In the genomic region with DNA sequence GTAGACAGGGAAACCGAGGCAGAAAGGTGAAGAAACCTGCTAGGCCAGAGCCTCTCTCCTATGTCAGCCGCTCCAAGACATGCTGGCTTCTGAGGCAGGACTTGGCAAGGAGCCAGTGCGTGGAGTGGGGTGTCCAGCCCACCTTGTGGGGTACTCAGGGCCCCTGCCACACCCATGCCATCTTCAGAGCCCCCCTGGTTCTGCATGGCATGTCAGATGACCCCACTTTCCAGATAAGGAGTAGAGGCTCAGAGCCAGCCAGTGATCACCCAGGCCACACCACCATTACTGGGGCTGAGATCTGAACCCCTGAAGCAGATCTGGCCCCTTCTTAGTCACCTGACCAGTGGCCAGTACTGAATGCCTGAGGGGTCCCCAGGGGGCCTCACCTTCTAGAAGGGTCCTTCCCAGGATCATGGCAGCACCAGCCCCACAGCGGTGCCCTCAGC, we compare ENCODE assay signal across 10 cellular contexts. TPM values are rescaled to one million over a fixed set of nuclear protein-coding genes. Genes with fewer than 3 reads are reported as not detected.
A peak's percentile ranks its signal among the peaks of the same experiment; 100 is the strongest.
DNase-seq lines count a peak whose midpoint lies in the region; ATAC-seq and TF ChIP-seq lines count a peak whose summit lies in the region.
"Had no signal": no experiment of that assay in that cellular context is flagged by ENCODE, and none has a peak within 500 bp of the region (broad histone marks: within the 10 kb centered on the region; RNA-seq: fewer than 3 reads in every experiment).

No MANE protein-coding gene starts in this region.

- TF ChIP-seq CTCF in ascending aorta (IDR thresholded peaks at IDR 0.05) (no peak), tibial artery (IDR thresholded peaks at IDR 0.05) (no peak)

- H3K4me3 ChIP-seq in ascending aorta (no peak overlapping the region), tibial artery (no peak overlapping the region)

- H3K4me1 ChIP-seq in ascending aorta (peaks cover 2 to 9% of the 10 kb centered on the region in 2 donors), tibial artery (peaks cover 0 to 27% (median 16%) of the 10 kb centered on the region in 4 donors)

- DNase-seq in activated CD8-positive, alpha-beta memory T cell treated with anti-CD3 and anti-CD28 coated beads, Interleukin-2, amount 50 U/mL, for 4 hours: peak; percentile 6
- no peak for DNase-seq in activated CD8-positive, alpha-beta memory T cell treated with anti-CD3 and anti-CD28 coated beads, Interleukin-2, amount 50 U/mL, for 48 hours
- DNase-seq in ascending aorta (ENCODE audit: low spot score in 2 of 2): peak in 1 of 2 donors; percentile 59
- DNase-seq in left lobe of liver (ENCODE audit: low spot score): peak; percentile 44
- peak; percentile 19 to 63 for DNase-seq in tibial artery
- DNase-seq in GM19240 (ENCODE audit: insufficient read length, low spot score): no peak
- no peak for DNase-seq in anterior cingulate cortex (lab: John Stamatoyannopoulos, UW)
- no peak for DNase-seq in NCI-H2196 treated with DMSO at 0.1 percent for 48 hours (lab: John Stamatoyannopoulos, UW; ENCODE audit: unreplicated experiment)
- DNase-seq: foreskin melanocyte had no signal

- H3K36me3 ChIP-seq in ascending aorta (no peaks in the 10 kb centered on the region), tibial artery (no peaks in the 10 kb centered on the region)

- no peaks in the 10 kb centered on the region for H3K27me3 ChIP-seq in ascending aorta
- H3K27me3 ChIP-seq in tibial artery: peaks cover 0 to 54% of the 10 kb centered on the region in 2 donors

- intact Hi-C loops in ascending aorta (cut with DNase I): no loop called here
- intact Hi-C loops in tibial artery (cut with DNase I; ENCODE audit: low total_unique reads): no loop called here

- H3K27ac ChIP-seq in ascending aorta (peak overlapping the region; percentile 56 to 63), tibial artery (peak overlapping the region; percentile 37 to 42)

- no peak for ATAC-seq in left lobe of liver

- H3K9me3 ChIP-seq in ascending aorta (no peaks in the 10 kb centered on the region), tibial artery (no peaks in the 10 kb centered on the region)

RNA-seq across cellular contexts. Expression of a gene that starts 14.7 kb away (rescaled TPM):
- total RNA-seq in ascending aorta (2.9 TPM), left lobe of liver (0.05 TPM)
- total RNA-seq: subcutaneous adipose tissue had no signal

RNA-seq across cellular contexts. Expression of a gene that starts 24.9 kb away (rescaled TPM):
- total RNA-seq in ascending aorta (not detected), left lobe of liver (19.3 TPM)
- total RNA-seq: subcutaneous adipose tissue had no signal

RNA-seq across cellular contexts. Expression of a gene that starts 52.2 kb away (rescaled TPM):
- total RNA-seq in ascending aorta: not detected
- total RNA-seq in left lobe of liver: 1,805 TPM

Comparison
In these comparisons a context has a peak if more than half of its experiments do, and no peak if none do; other contexts are left out.
1. DNase-seq: peak in activated CD8-positive, alpha-beta memory T cell treated with anti-CD3 and anti-CD28 coated beads, Interleukin-2, amount 50 U/mL, for 4 hours (single experiment), left lobe of liver (single experiment) and tibial artery (2 of 2); none in activated CD8-positive, alpha-beta memory T cell treated with anti-CD3 and anti-CD28 coated beads, Interleukin-2, amount 50 U/mL, for 48 hours (single experiment), GM19240 (single experiment), anterior cingulate cortex (0 of 58) and NCI-H2196 treated with DMSO at 0.1 percent for 48 hours (single experiment).
2. RNA of a gene that starts 24.9 kb away (total RNA-seq): 19.3 TPM in left lobe of liver (single experiment); not detected in ascending aorta (single experiment); every median in the first group is over 10 times any median in the second.
3. RNA of a gene that starts 52.2 kb away (total RNA-seq): 1,805 TPM in left lobe of liver (single experiment); not detected in ascending aorta (single experiment); every median in the first group is over 1,000 times any median in the second.